ENCODE assay signal across 33 cellular contexts in genomic region chr1:212267460-212267859, GRCh38. TPM values are rescaled to one million over a fixed set of nuclear protein-coding genes. Genes with fewer than 3 reads are reported as not detected.
DNase-seq lines count a peak whose midpoint lies in the region; ATAC-seq and TF ChIP-seq lines count a peak whose summit lies in the region.
"Had no signal": no experiment of that assay in that cellular context is flagged by ENCODE, and none has a peak within 500 bp of the region (broad histone marks: within the 10 kb centered on the region; RNA-seq: fewer than 3 reads in every experiment).

No MANE protein-coding gene starts in this region.

- no peak overlapping the region for H3K4me3 ChIP-seq in BLaER1
- H3K4me3 ChIP-seq in OCI-LY3 (ENCODE audit: low read length): no peak overlapping the region
- no peak overlapping the region for H3K4me3 ChIP-seq in ascending aorta
- H3K4me3 ChIP-seq: dorsolateral prefrontal cortex, esophagus squamous epithelium, heart left ventricle, MG63, suprapubic skin had no signal

- no peak for DNase-seq in ascending aorta (ENCODE audit: low spot score in 2 of 2)
- no peak for DNase-seq in NOMO-1 treated with DMSO at 0.1 percent for 48 hours (lab: John Stamatoyannopoulos, UW; ENCODE audit: unreplicated experiment)
- DNase-seq: activated CD4-positive, alpha-beta memory T cell treated with anti-CD3 and anti-CD28 coated beads for 36 hours; activated naive CD4-positive, alpha-beta T cell treated with anti-CD3 and anti-CD28 coated beads, Interleukin-2, amount 10 ng/mL, durations not matched to agents 7 days and 5 days; amniotic stem cell; brain microvascular endothelial cell; CD4-positive, CD25-positive, alpha-beta regulatory T cell; dorsolateral prefrontal cortex; esophagus squamous epithelium; foreskin keratinocyte; H9; heart left ventricle; KG1; kidney; left ventricle myocardium superior; mesendoderm; MG63; NCI-H1105; NCI-H1930; NCI-H2171 treated with DMSO at 0.1 percent for 48 hours; NCI-H510A; NK-92 treated with Interleukin-12 subunit alpha and Interleukin-12 subunit beta, amount 100 ng/mL, for 24 hours; Right ventricle myocardium superior; T-helper 2 cell had no signal

- H3K27ac ChIP-seq in BLaER1 (no peak overlapping the region), OCI-LY3 (ENCODE audit: low read length) (no peak overlapping the region), ascending aorta (no peak overlapping the region)
- H3K27ac ChIP-seq: brain microvascular endothelial cell, dorsolateral prefrontal cortex, esophagus squamous epithelium, foreskin keratinocyte, heart left ventricle, suprapubic skin had no signal

- H3K9ac ChIP-seq in BLaER1 (no peak overlapping the region), OCI-LY3 (ENCODE audit: low read length) (no peak overlapping the region)

- H3K79me2 ChIP-seq in OCI-LY3 (ENCODE audit: low read length): no peaks in the 10 kb centered on the region

- ATAC-seq in GM18499 (IDR thresholded peaks at IDR 0.05; ENCODE audit: insufficient read depth, unreplicated experiment): peak; percentile 55
- peak; percentile 75 for ATAC-seq in HG02852 (IDR thresholded peaks at IDR 0.05; ENCODE audit: unreplicated experiment)
- no peak for ATAC-seq in GM18520 (IDR thresholded peaks at IDR 0.05; ENCODE audit: unreplicated experiment)
- no peak for ATAC-seq in HG02763 (IDR thresholded peaks at IDR 0.05; ENCODE audit: unreplicated experiment)
- ATAC-seq: activated CD4-positive, CD25-positive, alpha-beta regulatory T cell treated with anti-CD3 and anti-CD28 coated beads, Interleukin-2, amount 50 U/mL, for 24 hours; foreskin keratinocyte; heart left ventricle; left ventricle myocardium superior; stimulated activated effector memory CD8-positive, alpha-beta T cell treated with anti-CD3 and anti-CD28 coated beads, Interleukin-12 subunit alpha, Interleukin-12 subunit beta, amount 100 ng/mL, for 72 hours had no signal

- intact Hi-C loops in ascending aorta (cut with DNase I): no loop called here

- H3K27me3 ChIP-seq in BLaER1: no peaks in the 10 kb centered on the region
- H3K27me3 ChIP-seq in OCI-LY3 (ENCODE audit: low read depth, low read length): peaks cover 35% of the 10 kb centered on the region
- no peaks in the 10 kb centered on the region for H3K27me3 ChIP-seq in ascending aorta
- H3K27me3 ChIP-seq: brain microvascular endothelial cell, dorsolateral prefrontal cortex, esophagus squamous epithelium, heart left ventricle, MG63, suprapubic skin had no signal

- peak overlapping the region; percentile 50 for H3K4me2 ChIP-seq in BLaER1
- peak overlapping the region; percentile 14; the same call in 1 of the 2 replicates for H3K4me2 ChIP-seq in OCI-LY3 (ENCODE audit: low read length)

- H3K4me1 ChIP-seq in BLaER1 (peaks cover 8% of the 10 kb centered on the region), OCI-LY3 (ENCODE audit: low read length) (peaks cover 9% of the 10 kb centered on the region), ascending aorta (no peaks in the 10 kb centered on the region)
- H3K4me1 ChIP-seq: esophagus squamous epithelium, foreskin keratinocyte, suprapubic skin had no signal

- H3K36me3 ChIP-seq in BLaER1 (no peaks in the 10 kb centered on the region), OCI-LY3 (replicated peaks; ENCODE audit: low read depth, low read length) (no peaks in the 10 kb centered on the region), ascending aorta (no peaks in the 10 kb centered on the region)
- H3K36me3 ChIP-seq: brain microvascular endothelial cell, esophagus squamous epithelium, heart left ventricle, MG63, suprapubic skin had no signal

- H3K9me3 ChIP-seq in BLaER1 (no peaks in the 10 kb centered on the region), OCI-LY3 (ENCODE audit: insufficient read depth, low read length) (no peaks in the 10 kb centered on the region), ascending aorta (no peaks in the 10 kb centered on the region)
- H3K9me3 ChIP-seq: esophagus squamous epithelium, heart left ventricle, MG63, suprapubic skin had no signal

- no peak overlapping the region for H2AFZ ChIP-seq in OCI-LY3 (ENCODE audit: low read depth, low read length)

- no peaks in the 10 kb centered on the region for H4K20me1 ChIP-seq in BLaER1
- H4K20me1 ChIP-seq in OCI-LY3 (ENCODE audit: insufficient read depth, low read length): no peaks in the 10 kb centered on the region

- TF ChIP-seq CTCF in OCI-LY3 (IDR thresholded peaks at IDR 0.05; ENCODE audit: low read depth, low read length): no peak
- no peak for TF ChIP-seq CTCF in ascending aorta (IDR thresholded peaks at IDR 0.05)

RNA-seq across cellular contexts. Expression of gene PPP2R5A, which starts 17.8 kb away (rescaled TPM):
- 64.7 TPM for total RNA-seq in ascending aorta

Comparison
In these comparisons a context has a peak if more than half of its experiments do, and no peak if none do; other contexts are left out.
1. ATAC-seq: peak in GM18499 (single experiment) and HG02852 (single experiment); none in GM18520 (single experiment) and HG02763 (single experiment).